In the genomic region with DNA sequence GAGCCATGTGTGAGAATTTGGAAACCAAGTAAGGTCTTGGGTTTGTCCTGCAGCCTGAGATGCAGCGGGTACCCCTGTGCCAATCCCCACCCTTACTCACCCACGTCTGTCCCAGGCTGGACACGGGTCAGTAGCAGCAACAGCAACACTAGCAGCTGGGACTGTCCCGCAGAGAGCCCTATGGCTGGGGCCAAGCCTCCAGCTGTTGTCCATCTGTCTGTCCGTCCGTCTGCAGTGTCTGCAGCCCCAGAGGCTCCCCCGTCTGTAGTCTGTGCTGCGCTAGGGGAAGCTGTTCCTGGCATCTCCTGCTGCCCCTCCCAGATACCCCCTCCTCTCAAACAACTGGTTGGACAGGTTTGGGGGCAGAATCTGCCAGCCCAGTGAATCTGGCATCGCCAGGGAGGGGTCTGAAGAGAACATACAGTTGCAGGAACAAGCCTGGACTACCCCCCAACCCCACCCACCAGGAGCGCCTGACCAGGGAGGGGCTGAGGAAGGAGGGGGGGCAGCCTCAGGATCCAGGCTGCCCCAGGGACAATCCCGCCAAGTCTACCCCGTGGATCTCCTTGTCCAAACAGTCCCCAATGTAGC, we compare ENCODE assay signal across 7 cellular contexts. TPM values are rescaled to one million over a fixed set of nuclear protein-coding genes. Genes with fewer than 3 reads are reported as not detected.
"Had no signal": no experiment of that assay in that cellular context is flagged by ENCODE, and none has a peak within 500 bp of the region (broad histone marks: within the 10 kb centered on the region; RNA-seq: fewer than 3 reads in every experiment).

No MANE protein-coding gene starts in this region.

RNA-seq across cellular contexts. Expression of gene SPDYE1, which starts 7.6 kb away (rescaled TPM):
- total RNA-seq: activated CD8-positive, alpha-beta T cell treated with anti-CD3 and anti-CD28 coated beads for 36 hours; activated naive CD8-positive, alpha-beta T cell treated with anti-CD3 and anti-CD28 coated beads for 36 hours; activated T-cell treated with anti-CD3 and anti-CD28 coated beads, Interleukin-2, amount 50 U/mL, for 72 hours; activated T-helper 2 cell treated with anti-CD3 and anti-CD28 coated beads, Interferon-gamma antibody, Interleukin-2, Interleukin-4, amounts not matched to agents 10 μg/mL and 5 μg/mL and 100 μg/mL, durations not matched to agents 14 hours and 24 hours and 36 hours; PC-9; SJSA1; T-helper 1 cell treated with Interleukin-12 subunit alpha and Interleukin-12 subunit beta and Interleukin-4 antibody, amounts not matched to agents 30 ng/mL and 1 ng/mL, for 36 hours had no signal
